ENCODE assay signal across 9 cellular contexts in the genomic region with DNA sequence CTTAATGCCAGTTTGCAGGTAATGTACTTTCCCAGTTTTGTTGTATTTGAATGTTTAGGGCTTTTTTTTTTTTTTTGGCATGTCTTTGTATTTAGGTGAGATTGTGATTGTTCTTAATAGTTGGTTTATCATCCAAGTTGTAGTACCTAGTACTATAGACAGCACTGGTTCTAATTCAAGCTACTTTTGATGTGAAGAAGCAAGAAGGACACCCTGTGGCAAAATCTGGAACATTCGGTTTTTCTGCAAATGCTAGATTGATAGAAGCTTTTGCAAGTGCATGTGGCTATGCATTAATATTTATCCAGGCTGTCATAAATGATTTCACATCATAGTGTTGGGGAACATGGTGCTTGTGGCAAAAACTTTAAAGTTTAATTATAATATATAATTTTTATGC.
DNase-seq lines count a peak whose midpoint lies in the region; ATAC-seq, FAIRE-seq and TF ChIP-seq lines count a peak whose summit lies in the region.
"Had no signal": no experiment of that assay in that cellular context is flagged by ENCODE, and none has a peak within 500 bp of the region (broad histone marks: within the 10 kb centered on the region; RNA-seq: fewer than 3 reads in every experiment).

No MANE protein-coding gene starts in this region.

- 3% methylated on average over 1 of the region's 1 CpG for WGBS in SK-N-SH (ENCODE audit: low lambda C conversion rate)
- WGBS in HepG2 (ENCODE audit: low lambda C conversion rate): 0% methylated on average over 1 of the region's 1 CpG

- no peak for ATAC-seq in HepG2
- ATAC-seq in HG02884 (IDR thresholded peaks at IDR 0.05; ENCODE audit: unreplicated experiment): no peak
- no peak for ATAC-seq in GM21423 (IDR thresholded peaks at IDR 0.05; ENCODE audit: unreplicated experiment)

- TF ChIP-seq POLR2A in HepG2 (IDR thresholded peaks at IDR 0.05; ENCODE audit: insufficient read depth in 1 of 2, low read depth in 2 of 2, low read length in 2 of 2): no peak

- H3K4me1 ChIP-seq in MM.1S (ENCODE audit: low read length) (peaks cover 13% of the 10 kb centered on the region), SK-N-SH (ENCODE audit: control insufficient read depth in 1 of 2, insufficient read depth in 2 of 2, low read depth in 1 of 2, low read length in 1 of 2) (no peaks in the 10 kb centered on the region; a peak in 1 of 4 replicates), HepG2 (ENCODE audit: insufficient read depth, low read length) (peaks cover 8% of the 10 kb centered on the region; the same call in 1 of the 2 replicates)

- CTCF ChIA-PET in SK-N-SH (lab: Yijun Ruan, JAX) (interaction anchor here (1.1 kb wide), 2 partner anchors 10 to 582 kb away, joined by 3 to 5 read pairs; no protein-coding TSS in a partner anchor), HepG2 (lab: Yijun Ruan, JAX; ENCODE audit: low intra/inter-chr PET ratio, low total read pairs) (no interaction called here)

- no peak overlapping the region for H3K9ac ChIP-seq in MM.1S (ENCODE audit: low read length)
- no peak overlapping the region for H3K9ac ChIP-seq in SK-N-SH
- no peak overlapping the region for H3K9ac ChIP-seq in HepG2 (ENCODE audit: insufficient read depth, low read depth, low read length)

- no peak overlapping the region for H3K4me3 ChIP-seq in MM.1S (ENCODE audit: low read length)
- H3K4me3 ChIP-seq in SK-N-SH (ENCODE audit: low read depth in 2 of 2, low read length in 1 of 2): no peak overlapping the region
- H3K4me3 ChIP-seq in HepG2 (replicated peaks in 1 of 3; ENCODE audit: insufficient read depth in 1 of 3, low read depth in 2 of 3, low read length in 3 of 3): no peak overlapping the region

- H3K9me2 ChIP-seq in MM.1S (replicated peaks; ENCODE audit: insufficient read depth, low read length): no peaks in the 10 kb centered on the region
- no peaks in the 10 kb centered on the region for H3K9me2 ChIP-seq in SK-N-SH

- H3F3A ChIP-seq in MM.1S (ENCODE audit: insufficient read depth, low read length): no peaks in the 10 kb centered on the region
- no peaks in the 10 kb centered on the region for H3F3A ChIP-seq in SK-N-SH (replicated peaks; ENCODE audit: insufficient read depth)

- no peaks in the 10 kb centered on the region for H3K36me3 ChIP-seq in MM.1S (replicated peaks; ENCODE audit: insufficient read depth, low read length)
- no peaks in the 10 kb centered on the region for H3K36me3 ChIP-seq in SK-N-SH (replicated peaks in 1 of 2; ENCODE audit: control insufficient read depth in 1 of 2, insufficient read depth in 2 of 2, low read length in 1 of 2)
- H3K36me3 ChIP-seq in HepG2 (replicated peaks in 1 of 2; ENCODE audit: control insufficient read depth in 1 of 2, insufficient read depth in 2 of 2, low read length in 2 of 2): no peaks in the 10 kb centered on the region

- intact Hi-C loops in HepG2 (cut with micrococcal nuclease; ENCODE audit: unreplicated experiment): loop anchor here (1.0 to 2.0 kb wide), 2 partner anchors 581 to 637 kb away; no protein-coding TSS in a partner anchor

- H2AFZ ChIP-seq in MM.1S (ENCODE audit: low read length) (no peak overlapping the region), SK-N-SH (ENCODE audit: low read depth) (no peak overlapping the region), HepG2 (ENCODE audit: low read length) (no peak overlapping the region)

- POLR2A ChIA-PET in SK-N-SH (lab: Yijun Ruan, JAX): no interaction called here
- POLR2A ChIA-PET in HepG2 (lab: Yijun Ruan, JAX): no interaction called here

- H3K27ac ChIP-seq in MM.1S (ENCODE audit: low read length) (no peak overlapping the region), SK-N-SH (ENCODE audit: low read depth in 2 of 2, low read length in 1 of 2) (no peak overlapping the region), HepG2 (ENCODE audit: extremely low read length, insufficient read depth, low read length) (no peak overlapping the region)

- H3K4me2 ChIP-seq in MM.1S (ENCODE audit: low read depth, low read length): no peak overlapping the region
- no peak overlapping the region for H3K4me2 ChIP-seq in SK-N-SH
- H3K4me2 ChIP-seq in HepG2 (ENCODE audit: low read depth, low read length): no peak overlapping the region

- in situ Hi-C loops in HepG2 (cut with HindIII; ENCODE audit: extremely low pct_ligation_motif_present, low pct_unique_long_range_greater_than_20kb): no loop called here

- H3K27me3 ChIP-seq in MM.1S (replicated peaks; ENCODE audit: insufficient read depth, low read length) (no peaks in the 10 kb centered on the region), SK-N-SH (ENCODE audit: insufficient read depth) (0 out of 2 replicates have a peak, but pooled peaks cover 5% of the 10 kb centered on the region), HepG2 (ENCODE audit: control insufficient read depth in 1 of 2, insufficient read depth in 2 of 2, low read length in 2 of 2) (no peaks in the 10 kb centered on the region)

- no peak for FAIRE-seq in HepG2 (lab: Jason Lieb, UNC)
- FAIRE-seq: frontal cortex had no signal

- TF ChIP-seq CTCF in MM.1S (IDR thresholded peaks at IDR 0.05; ENCODE audit: low read length): peak; percentile 34
- peak; percentile 39 for TF ChIP-seq CTCF in SK-N-SH (IDR thresholded peaks at IDR 0.05)
- peak; percentile 27; the same call in 1 of the 2 replicates for TF ChIP-seq CTCF in HepG2 (CRISPR knock-in tag; IDR thresholded peaks at IDR 0.05)

- DNase-seq in Daoy (ENCODE audit: low read depth): peak; percentile 27
- DNase-seq in MM.1S: peak; percentile 43
- DNase-seq in SK-N-SH: no peak
- DNase-seq in HepG2 (ENCODE audit: low spot score): peak; percentile 3
- no peak for DNase-seq in mucosa of gallbladder (ENCODE audit: low spot score)
- no peak for DNase-seq in activated CD4-positive, alpha-beta T cell treated with anti-CD3 and anti-CD28 coated beads, Interleukin-2, amount 50 U/mL, for 48 hours

- TF ChIP-seq EP300 in SK-N-SH (IDR thresholded peaks at IDR 0.05; ENCODE audit: borderline replicate concordance in 1 of 2, low read depth in 1 of 2, low read length in 1 of 2) (no peak), HepG2 (IDR thresholded peaks at IDR 0.05; ENCODE audit: low read depth in 2 of 2, low read length in 2 of 2) (no peak), HepG2 (CRISPR knock-in tag; IDR thresholded peaks at IDR 0.05; ENCODE audit: borderline replicate concordance) (no peak)

- TF ChIP-seq RAD21 in SK-N-SH (IDR thresholded peaks at IDR 0.05; ENCODE audit: low read length) (peak; percentile 42; the same call in 1 of the 2 replicates), HepG2 (CRISPR knock-in tag; IDR thresholded peaks at IDR 0.05) (no peak)

- H3K9me3 ChIP-seq in MM.1S (replicated peaks; ENCODE audit: insufficient read depth, low read length) (no peaks in the 10 kb centered on the region), SK-N-SH (no peaks in the 10 kb centered on the region), HepG2 (ENCODE audit: low read length) (no peaks in the 10 kb centered on the region)

- BruUV-seq in HepG2 (replicated peaks; lab: Mats Ljungman, UMichigan): no TSS peak

- H3K79me2 ChIP-seq in MM.1S (ENCODE audit: low read length) (no peaks in the 10 kb centered on the region), SK-N-SH (ENCODE audit: insufficient read depth) (no peaks in the 10 kb centered on the region), HepG2 (ENCODE audit: insufficient read depth, low read length) (no peaks in the 10 kb centered on the region)

- no peaks in the 10 kb centered on the region for H4K20me1 ChIP-seq in MM.1S (ENCODE audit: insufficient read depth, low read length)
- H4K20me1 ChIP-seq in SK-N-SH (ENCODE audit: insufficient read depth): no peaks in the 10 kb centered on the region
- H4K20me1 ChIP-seq in HepG2 (ENCODE audit: insufficient read depth, low read length): no peaks in the 10 kb centered on the region

TF ChIP-seq in SK-N-SH, 30 proteins besides CTCF, POLR2A, EP300 and RAD21 (continues in another document):
- no peak for TF ChIP-seq NRF1 (IDR thresholded peaks at IDR 0.05; ENCODE audit: low read depth, low read length)
- TF ChIP-seq SIN3A (IDR thresholded peaks at IDR 0.05; ENCODE audit: borderline replicate concordance, low read depth, low read length): no peak
- TF ChIP-seq RCOR1 (IDR thresholded peaks at IDR 0.05; ENCODE audit: low read length): no peak
- no peak for TF ChIP-seq FOSL2 (IDR thresholded peaks at IDR 0.05; ENCODE audit: borderline replicate concordance, low read depth)
- no peak for TF ChIP-seq GABPA (IDR thresholded peaks at IDR 0.05; ENCODE audit: low read depth)
- no peak for TF ChIP-seq SMC3 (IDR thresholded peaks at IDR 0.05; ENCODE audit: low read depth, low read length)
- TF ChIP-seq EZH2phosphoT487 (IDR thresholded peaks at IDR 0.05; ENCODE audit: borderline replicate concordance, low read depth): no peak
- TF ChIP-seq, protein P1, sequence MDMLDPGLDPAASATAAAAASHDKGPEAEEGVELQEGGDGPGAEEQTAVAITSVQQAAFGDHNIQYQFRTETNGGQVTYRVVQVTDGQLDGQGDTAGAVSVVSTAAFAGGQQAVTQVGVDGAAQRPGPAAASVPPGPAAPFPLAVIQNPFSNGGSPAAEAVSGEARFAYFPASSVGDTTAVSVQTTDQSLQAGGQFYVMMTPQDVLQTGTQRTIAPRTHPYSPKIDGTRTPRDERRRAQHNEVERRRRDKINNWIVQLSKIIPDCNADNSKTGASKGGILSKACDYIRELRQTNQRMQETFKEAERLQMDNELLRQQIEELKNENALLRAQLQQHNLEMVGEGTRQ (IDR thresholded peaks at IDR 0.05; ENCODE audit: borderline replicate concordance, low read depth, low read length): no peak
- TF ChIP-seq RFX5 (IDR thresholded peaks at IDR 0.05; ENCODE audit: low read length): no peak

TF ChIP-seq in HepG2, 621 proteins besides CTCF, POLR2A, EP300 and RAD21:
- TF ChIP-seq STAG1 (CRISPR knock-in tag; IDR thresholded peaks at IDR 0.05) (peak; percentile 40), DMAP1 (CRISPR knock-in tag; IDR thresholded peaks at IDR 0.05) (no peak), KDM2A (CRISPR knock-in tag; IDR thresholded peaks at IDR 0.05; ENCODE audit: borderline replicate concordance, low read depth) (no peak), ZSCAN22 (CRISPR knock-in tag; IDR thresholded peaks at IDR 0.05) (no peak)

Comparison
In these comparisons a context has a peak if more than half of its experiments do, and no peak if none do; other contexts are left out.
1. DNase-seq: peak in Daoy (single experiment), MM.1S (single experiment) and HepG2 (single experiment); none in SK-N-SH (single experiment), mucosa of gallbladder (single experiment) and activated CD4-positive, alpha-beta T cell treated with anti-CD3 and anti-CD28 coated beads, Interleukin-2, amount 50 U/mL, for 48 hours (0 of 2).
2. Peak in every context shown above with its lines, with median percentiles within 50 percentile points of each other: CTCF ChIP-seq.